ENCODE assay signal across 2 cellular contexts in genomic region chr3:139037478-139037877, GRCh38.
A peak's percentile ranks its signal among the peaks of the same experiment; 100 is the strongest.
TF ChIP-seq lines count a peak whose summit lies in the region.

No MANE protein-coding gene starts in this region.

TF ChIP-seq in GM23338, 12 proteins besides CTCF, POLR2A, EP300 and RAD21:
- no peak for TF ChIP-seq ZNF114 (CRISPR knock-in tag; IDR thresholded peaks at IDR 0.05)
- no peak for TF ChIP-seq STAT1 (IDR thresholded peaks at IDR 0.05; ENCODE audit: unreplicated experiment)
- no peak for TF ChIP-seq EZH2 (IDR thresholded peaks at IDR 0.05; ENCODE audit: low read depth, unreplicated experiment)
- no peak for TF ChIP-seq REST (IDR thresholded peaks at IDR 0.05; ENCODE audit: unreplicated experiment)
- TF ChIP-seq JUNB (IDR thresholded peaks at IDR 0.05; ENCODE audit: unreplicated experiment), result no peak
- TF ChIP-seq ETS1 (IDR thresholded peaks at IDR 0.05), result no peak
TF ChIP-seq in GM23338: peak in this region for 0.

TF ChIP-seq in K562, 482 proteins besides CTCF, POLR2A, EP300 and RAD21:
- TF ChIP-seq CHCHD3 (CRISPR knock-in tag; IDR thresholded peaks at IDR 0.05) (no peak), NFIC (IDR thresholded peaks at IDR 0.05) (peak; percentile 22; the same call in 1 of the 2 replicates)
